ENCODE assay signal across 23 cellular contexts in the genomic region with DNA sequence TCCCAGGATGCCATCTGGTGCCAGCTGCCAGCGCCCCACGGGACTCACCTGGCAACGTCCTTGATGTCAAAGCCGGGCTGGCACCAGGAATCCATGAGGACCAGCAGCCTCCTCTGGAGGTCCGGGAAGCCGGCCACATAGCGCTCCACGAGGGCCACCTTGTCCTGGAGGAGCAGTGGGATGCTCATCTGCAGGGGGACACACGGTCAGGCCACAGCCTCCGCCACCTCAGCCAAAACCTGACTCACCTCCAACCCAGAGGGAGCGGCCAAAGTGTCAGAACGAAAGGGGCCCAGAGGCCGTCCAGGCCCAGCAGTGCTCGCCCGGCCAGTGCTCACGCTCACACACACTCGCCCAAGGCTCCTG.
"Had no signal": no experiment of that assay in that cellular context is flagged by ENCODE, and none has a peak within 500 bp of the region (broad histone marks: within the 10 kb centered on the region; RNA-seq: fewer than 3 reads in every experiment).

No MANE protein-coding gene starts in this region.

- H3K9me3 Mint-ChIP-seq: activated naive CD4-positive, alpha-beta T cell treated with anti-CD3 and anti-CD28 coated beads, Interleukin-2, amount 50 U/mL, for 24 hours had no signal

- H3K27me3 Mint-ChIP-seq: activated B cell treated with CpG ODN at 0.5 μM for 24 hours; activated CD4-positive, alpha-beta memory T cell treated with anti-CD3 and anti-CD28 coated beads, Interleukin-2, amount 10 ng/mL, durations not matched to agents 7 days and 5 days; activated CD4-positive, alpha-beta T cell treated with anti-CD3 and anti-CD28 coated beads, Interleukin-2, amount 10 ng/mL, durations not matched to agents 24 days and 14 days; activated naive CD4-positive, alpha-beta T cell treated with anti-CD3 and anti-CD28 coated beads, Interleukin-2, amount 50 U/mL, for 24 hours; progenitor cell of endocrine pancreas; stimulated activated naive CD8-positive, alpha-beta T cell treated with anti-CD3 and anti-CD28 coated beads, Interleukin-15, Interleukin-2, amounts not matched to agents 100 ng/mL and 50 ng/mL, for 24 hours had no signal

- H3K9me3 ChIP-seq: body of pancreas, left lung had no signal

- H3K4me1 ChIP-seq: left lung had no signal

- H3K27ac ChIP-seq: body of pancreas, esophagus muscularis mucosa, left lung, tibial artery had no signal

- ATAC-seq: body of pancreas; left lung; naive thymus-derived CD4-positive, alpha-beta T cell had no signal

- H3K4me3 Mint-ChIP-seq: activated B cell treated with CpG ODN at 0.5 μM for 24 hours; activated CD4-positive, alpha-beta memory T cell treated with anti-CD3 and anti-CD28 coated beads, Interleukin-2, amount 10 ng/mL, durations not matched to agents 7 days and 5 days; activated CD4-positive, alpha-beta T cell treated with anti-CD3 and anti-CD28 coated beads, Interleukin-2, amount 10 ng/mL, durations not matched to agents 24 days and 14 days; activated naive CD4-positive, alpha-beta T cell treated with anti-CD3 and anti-CD28 coated beads, Interleukin-2, amount 50 U/mL, for 24 hours; naive thymus-derived CD4-positive, alpha-beta T cell; stimulated activated naive CD8-positive, alpha-beta T cell treated with anti-CD3 and anti-CD28 coated beads, Interleukin-15, Interleukin-2, amounts not matched to agents 100 ng/mL and 50 ng/mL, for 24 hours had no signal

- H3K27ac Mint-ChIP-seq: activated B cell treated with CpG ODN at 0.5 μM for 24 hours; activated CD4-positive, alpha-beta memory T cell treated with anti-CD3 and anti-CD28 coated beads, Interleukin-2, amount 10 ng/mL, durations not matched to agents 7 days and 5 days; activated CD4-positive, alpha-beta T cell treated with anti-CD3 and anti-CD28 coated beads, Interleukin-2, amount 10 ng/mL, durations not matched to agents 24 days and 14 days; activated naive CD4-positive, alpha-beta T cell treated with anti-CD3 and anti-CD28 coated beads, Interleukin-2, amount 50 U/mL, for 24 hours; naive thymus-derived CD4-positive, alpha-beta T cell; progenitor cell of endocrine pancreas; stimulated activated naive CD8-positive, alpha-beta T cell treated with anti-CD3 and anti-CD28 coated beads, Interleukin-15, Interleukin-2, amounts not matched to agents 100 ng/mL and 50 ng/mL, for 24 hours had no signal

- H3K27me3 ChIP-seq: body of pancreas, esophagus muscularis mucosa, left lung, tibial artery had no signal

- DNase-seq: activated B cell treated with CpG ODN at 0.5 μM for 24 hours; activated CD4-positive, alpha-beta memory T cell treated with anti-CD3 and anti-CD28 coated beads, Interleukin-2, amount 10 ng/mL, durations not matched to agents 7 days and 5 days; activated CD4-positive, alpha-beta T cell treated with anti-CD3 and anti-CD28 coated beads, Interleukin-2, amount 10 ng/mL, durations not matched to agents 24 days and 14 days; activated gamma-delta T cell treated with Interleukin-2 at 50 U/mL for 16 hours; anterior cingulate cortex; caudate nucleus; dermis blood vessel endothelial cell; effector CD8-positive, alpha-beta T cell; glutamatergic neuron; hippocampal formation; naive thymus-derived CD4-positive, alpha-beta T cell; retina; stimulated activated CD4-positive, alpha-beta T cell treated with anti-CD3 and anti-CD28 coated beads, Interleukin-4, amount 100 ng/mL, for 4 hours; substantia nigra; T-helper 9 cell had no signal

- H3K4me1 Mint-ChIP-seq: activated B cell treated with CpG ODN at 0.5 μM for 24 hours; activated CD4-positive, alpha-beta memory T cell treated with anti-CD3 and anti-CD28 coated beads, Interleukin-2, amount 10 ng/mL, durations not matched to agents 7 days and 5 days; activated CD4-positive, alpha-beta T cell treated with anti-CD3 and anti-CD28 coated beads, Interleukin-2, amount 10 ng/mL, durations not matched to agents 24 days and 14 days; activated naive CD4-positive, alpha-beta T cell treated with anti-CD3 and anti-CD28 coated beads, Interleukin-2, amount 50 U/mL, for 24 hours had no signal

- H3K4me3 ChIP-seq: body of pancreas, esophagus muscularis mucosa, left lung, lung, tibial artery had no signal
